In genomic region chr13:24574847-24575246, GRCh38 we compare ENCODE assay signal across 20 cellular contexts.
"Had no signal": no experiment of that assay in that cellular context is flagged by ENCODE, and none has a peak within 500 bp of the region (broad histone marks: within the 10 kb centered on the region; RNA-seq: fewer than 3 reads in every experiment).

No MANE protein-coding gene starts in this region.

- DNase-seq: activated CD4-positive, alpha-beta T cell treated with anti-CD3 and anti-CD28 coated beads for 48 hours; activated CD4-positive, alpha-beta T cell treated with anti-CD3 and anti-CD28 coated beads, Interleukin-2, amount 50 U/mL, for 48 hours; activated CD8-positive, alpha-beta memory T cell treated with anti-CD3 and anti-CD28 coated beads, Interleukin-2, amount 50 U/mL, for 48 hours; activated effector memory CD4-positive, alpha-beta T cell treated with anti-CD3 and anti-CD28 coated beads, Interleukin-2, amount 50 U/mL, for 16 hours; activated naive CD4-positive, alpha-beta T cell treated with Interleukin-2 at 50 U/mL for 16 hours; activated naive CD8-positive, alpha-beta T cell treated with anti-CD3 and anti-CD28 coated beads, Interleukin-2, amount 10 ng/mL, durations not matched to agents 7 days and 5 days; aorta; caudate nucleus; NCI-H1105 treated with DMSO at 0.1 percent for 48 hours; NCI-H1436 treated with DMSO at 0.1 percent for 48 hours; NCI-H187; NCI-H2081; NCI-H510A treated with DMSO at 0.1 percent for 48 hours; NCI-H69; NK-92 treated with Interleukin-12 subunit alpha and Interleukin-12 subunit beta, amount 100 ng/mL, for 24 hours; PC-9; SHP77 treated with DMSO at 0.1 percent for 48 hours had no signal

- H3K27ac Mint-ChIP-seq: activated naive CD8-positive, alpha-beta T cell treated with anti-CD3 and anti-CD28 coated beads, Interleukin-2, amount 10 ng/mL, durations not matched to agents 7 days and 5 days; activated T-helper 1 cell treated with anti-CD3 and anti-CD28 coated beads, Interleukin-12 subunit alpha, Interleukin-12 subunit beta, Interleukin-2, Interleukin-4 antibody, amounts not matched to agents 30 ng/mL and 10 ng/mL and 1 ng/mL, durations not matched to agents 14 hours and 24 hours and 36 hours; T-helper 1 cell treated with Interleukin-12 subunit alpha and Interleukin-12 subunit beta and Interleukin-4 antibody, amounts not matched to agents 30 μg/mL and 1 μg/mL, for 36 hours had no signal

- FAIRE-seq: HepG2 had no signal

- H3K4me3 Mint-ChIP-seq: activated naive CD8-positive, alpha-beta T cell treated with anti-CD3 and anti-CD28 coated beads, Interleukin-2, amount 10 ng/mL, durations not matched to agents 7 days and 5 days; activated T-helper 1 cell treated with anti-CD3 and anti-CD28 coated beads, Interleukin-12 subunit alpha, Interleukin-12 subunit beta, Interleukin-2, Interleukin-4 antibody, amounts not matched to agents 30 ng/mL and 10 ng/mL and 1 ng/mL, durations not matched to agents 14 hours and 24 hours and 36 hours; T-helper 1 cell treated with Interleukin-12 subunit alpha and Interleukin-12 subunit beta and Interleukin-4 antibody, amounts not matched to agents 30 μg/mL and 1 μg/mL, for 36 hours had no signal

- ATAC-seq: HepG2 had no signal
